ENCODE assay signal across 1 cellular context in the genomic region with DNA sequence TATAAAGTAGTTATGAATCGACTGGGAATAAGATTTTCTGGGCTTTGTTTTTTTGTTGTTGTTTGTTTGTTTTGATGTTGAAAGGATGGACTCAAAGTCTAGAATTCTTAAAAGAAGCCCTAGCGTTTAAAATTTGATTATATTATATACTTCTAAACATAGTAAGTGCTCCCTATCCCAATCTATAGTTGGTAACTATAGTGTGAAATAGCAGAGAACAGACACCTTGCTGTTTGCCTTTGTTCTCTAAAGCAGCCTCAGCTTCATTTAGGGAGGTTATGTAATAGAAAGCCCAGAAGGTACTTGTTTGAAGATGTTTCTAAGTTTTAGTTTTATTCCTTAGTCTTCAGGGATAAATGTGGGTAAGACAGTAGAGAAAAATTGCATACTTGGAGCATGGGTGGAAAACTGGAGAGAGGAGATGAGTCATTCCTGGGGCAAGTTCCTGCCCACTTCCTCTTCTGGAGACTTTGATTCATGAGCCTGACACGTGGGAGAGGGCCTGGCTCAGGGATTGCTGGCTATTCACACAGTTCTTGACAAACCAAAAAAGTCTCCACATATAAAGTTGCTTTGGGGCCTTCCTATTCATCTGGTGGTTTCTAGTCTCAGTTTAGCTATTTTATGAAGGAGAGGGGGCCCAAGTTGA.
TF ChIP-seq lines count a peak whose summit lies in the region.

No MANE protein-coding gene starts in this region.

TF ChIP-seq in HCT116, 20 proteins besides CTCF, POLR2A, EP300 and RAD21 (continued from another document):
- TF ChIP-seq EZH2phosphoT487 (IDR thresholded peaks at IDR 0.05; ENCODE audit: borderline replicate concordance), result no peak
- peak; percentile 81; the same call in 1 of the 2 replicates for TF ChIP-seq CBX3 (IDR thresholded peaks at IDR 0.05; ENCODE audit: low read depth)
- TF ChIP-seq TCF7L2 (IDR thresholded peaks at IDR 0.05; ENCODE audit: borderline replicate concordance, extremely low read depth, insufficient read depth, insufficient read length), result peak; percentile 56
- TF ChIP-seq YY1 (IDR thresholded peaks at IDR 0.05; ENCODE audit: extremely low read depth, insufficient replicate concordance, low read depth, low read length), result no peak
- no peak for TF ChIP-seq CEBPB (IDR thresholded peaks at IDR 0.05; ENCODE audit: low read depth)
- TF ChIP-seq, protein P1, sequence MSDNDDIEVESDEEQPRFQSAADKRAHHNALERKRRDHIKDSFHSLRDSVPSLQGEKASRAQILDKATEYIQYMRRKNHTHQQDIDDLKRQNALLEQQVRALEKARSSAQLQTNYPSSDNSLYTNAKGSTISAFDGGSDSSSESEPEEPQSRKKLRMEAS (IDR thresholded peaks at IDR 0.05), result peak; percentile 91
- no peak for TF ChIP-seq ZFX (IDR thresholded peaks at IDR 0.05)
- TF ChIP-seq ZNF274 (IDR thresholded peaks at IDR 0.05; ENCODE audit: low read depth, low read length), result no peak
- TF ChIP-seq, protein P2, sequence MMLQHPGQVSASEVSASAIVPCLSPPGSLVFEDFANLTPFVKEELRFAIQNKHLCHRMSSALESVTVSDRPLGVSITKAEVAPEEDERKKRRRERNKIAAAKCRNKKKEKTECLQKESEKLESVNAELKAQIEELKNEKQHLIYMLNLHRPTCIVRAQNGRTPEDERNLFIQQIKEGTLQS (IDR thresholded peaks at IDR 0.05), result 0 out of 2 replicates have a peak, but pooled peaks have one; percentile 37
- TF ChIP-seq EZH2 (IDR thresholded peaks at IDR 0.05), result no peak
TF ChIP-seq in HCT116: peak in this region for 11.
